8 cellular contexts compared by ENCODE assay signal in the genomic region with DNA sequence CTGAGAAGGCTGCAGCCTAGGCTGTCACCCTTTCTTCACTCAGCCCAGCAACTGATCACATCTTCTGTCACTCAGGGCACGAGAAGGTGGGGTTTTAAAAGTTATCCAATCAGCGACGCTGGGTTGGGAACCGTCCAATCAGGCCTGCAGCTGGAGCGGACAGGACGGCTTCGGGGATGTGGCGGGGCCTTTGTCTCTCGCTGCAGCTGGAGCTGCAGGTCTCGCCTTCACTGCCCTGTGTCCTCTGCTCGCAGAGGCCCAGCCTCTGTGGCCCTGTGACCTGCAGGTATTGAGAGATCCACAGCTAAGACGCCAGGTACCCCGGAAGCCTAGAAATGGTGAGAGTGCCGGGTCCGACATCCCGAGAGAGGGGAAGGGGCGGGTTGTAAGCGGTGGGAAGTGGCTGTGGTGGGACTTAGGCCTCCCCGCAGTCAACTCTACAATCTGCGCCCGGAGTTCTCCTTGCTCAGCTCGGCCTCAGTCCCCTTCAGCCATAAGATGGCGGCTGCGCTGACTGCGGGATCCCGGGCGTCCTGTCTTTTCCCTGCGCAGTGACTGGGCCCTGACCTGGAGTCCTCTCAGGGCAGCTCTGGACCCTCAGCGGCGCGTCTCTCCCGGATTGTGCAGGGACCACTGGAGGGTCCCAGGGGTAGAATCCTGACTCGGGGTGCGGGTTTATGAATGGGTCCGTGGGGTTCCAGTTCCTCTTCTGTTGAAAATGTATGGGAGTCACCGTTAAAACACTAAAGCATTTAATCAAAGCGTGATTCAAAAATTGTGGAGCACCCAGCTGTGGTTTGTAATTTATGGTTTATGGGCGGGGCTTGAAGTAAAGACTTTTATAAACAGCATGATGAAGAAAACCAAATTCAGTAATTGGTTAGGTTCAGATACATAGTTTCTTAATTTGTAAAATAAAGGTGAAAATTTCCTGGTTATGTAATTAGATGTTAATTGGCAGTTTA. TPM values are rescaled to one million over a fixed set of nuclear protein-coding genes. Genes with fewer than 3 reads are reported as not detected.
DNase-seq lines count a peak whose midpoint lies in the region; ATAC-seq, FAIRE-seq and TF ChIP-seq lines count a peak whose summit lies in the region.

TSS of gene ZNF714 (plus strand) at position 193 of the 965 bp plus-strand sequence. CDS start 16,066 bp downstream, outside the sequence.

- CTCF ChIA-PET in endothelial cell of umbilical vein (lab: Charles Lee), result interaction anchor here (1.0 kb wide), 1 partner anchor 60 kb away, joined by 4 read pairs; the partner anchor contains the start of gene ZNF431

- H3K36me3 ChIP-seq in BLaER1, result peaks cover 48% of the 10 kb centered on the region
- H3K36me3 ChIP-seq in endothelial cell of umbilical vein (ENCODE audit: control insufficient read depth in 2 of 2, extremely low read depth in 1 of 2, insufficient read depth in 2 of 2, low read length in 2 of 2), result no peaks in the 10 kb centered on the region

- peak; percentile 98 for FAIRE-seq in endothelial cell of umbilical vein (lab: Jason Lieb, UNC)

- TF ChIP-seq POLR2A in endothelial cell of umbilical vein (IDR thresholded peaks at IDR 0.05; ENCODE audit: low read depth, low read length), result peak; percentile 66

- H3K4me2 ChIP-seq in BLaER1, result peak within 1 kb of the TSS; percentile 47
- H3K4me2 ChIP-seq in endothelial cell of umbilical vein (ENCODE audit: insufficient read depth, low read length), result peak within 1 kb of the TSS; percentile 71

- H4K20me1 ChIP-seq in BLaER1, result no peaks in the 10 kb centered on the region
- H4K20me1 ChIP-seq in endothelial cell of umbilical vein (replicated peaks; ENCODE audit: control insufficient read depth, extremely low read depth, insufficient read depth, low read length), result no peaks in the 10 kb centered on the region

- POLR2A ChIA-PET in endothelial cell of umbilical vein (lab: Charles Lee), result no interaction called here

- no peaks in the 10 kb centered on the region for H3K9me1 ChIP-seq in endothelial cell of umbilical vein (replicated peaks; ENCODE audit: control insufficient read depth, extremely low read depth, insufficient read depth, low read length)

- H3K27me3 ChIP-seq in BLaER1, result no peaks in the 10 kb centered on the region
- H3K27me3 ChIP-seq in endothelial cell of umbilical vein (ENCODE audit: control insufficient read depth in 2 of 2, insufficient read depth in 2 of 2, low read length in 2 of 2), result no peaks in the 10 kb centered on the region

- intact Hi-C loops in endothelial cell of umbilical vein (cut with micrococcal nuclease), result loop anchor here (2.0 kb wide), 1 partner anchor 61 kb away; the partner anchor contains the start of gene ZNF430

- peaks cover 19% of the 10 kb centered on the region for H3K79me2 ChIP-seq in endothelial cell of umbilical vein (ENCODE audit: control insufficient read depth, insufficient read depth, low read length)

- ATAC-seq in GM19351 (IDR thresholded peaks at IDR 0.05; ENCODE audit: unreplicated experiment) (peak; percentile 96), HG03521 (IDR thresholded peaks at IDR 0.05; ENCODE audit: unreplicated experiment) (peak; percentile 80)

- H3K9ac ChIP-seq in BLaER1 (peak within 1 kb of the TSS; percentile 81), endothelial cell of umbilical vein (replicated peaks; ENCODE audit: extremely low read depth, insufficient read depth, low read length) (peak within 1 kb of the TSS; percentile 82)

- H2AFZ ChIP-seq in endothelial cell of umbilical vein (ENCODE audit: low read depth, low read length), result peak within 1 kb of the TSS; percentile 92

- H3K27ac ChIP-seq in BLaER1 (peak within 1 kb of the TSS; percentile 74), endothelial cell of umbilical vein (ENCODE audit: insufficient read depth, low read depth, low read length) (peak within 1 kb of the TSS; percentile 53)

- dilution Hi-C loops in endothelial cell of umbilical vein (cut with MboI; ENCODE audit: extremely low pct_ligation_motif_present, low sequenced_read_pairs), result no loop called here

- DNase-seq in NOMO-1 (lab: John Stamatoyannopoulos, UW; ENCODE audit: unreplicated experiment in 2 of 2), result peak; percentile 67 to 74
- DNase-seq in activated CD8-positive, alpha-beta memory T cell treated with anti-CD3 and anti-CD28 coated beads, Interleukin-2, amount 50 U/mL, for 1 hour (ENCODE audit: extremely low read depth), result peak; percentile 38
- peak; percentile 94 for DNase-seq in endothelial cell of umbilical vein (ENCODE audit: low read depth, low spot score)
- DNase-seq in middle frontal gyrus (ENCODE audit: extremely low spot score, low spot score), result peak; percentile 84
- DNase-seq in stimulated activated CD8-positive, alpha-beta memory T cell treated with anti-CD3 and anti-CD28 coated beads, Interleukin-2, amount 100 ng/mL, for 1 hour (ENCODE audit: low read depth in 2 of 2), result peak; percentile 38 to 70

- TF ChIP-seq CTCF in endothelial cell of umbilical vein (IDR thresholded peaks at IDR 0.05; ENCODE audit: extremely low read depth in 1 of 2, insufficient read depth in 1 of 2, low read depth in 1 of 2, low read length in 2 of 2), result no peak

- H3K4me1 ChIP-seq in BLaER1 (peaks cover 14% of the 10 kb centered on the region), endothelial cell of umbilical vein (ENCODE audit: control insufficient read depth, extremely low read depth, insufficient read depth, low read length) (no peaks in the 10 kb centered on the region)

- H3K9me3 ChIP-seq in BLaER1 (no peaks in the 10 kb centered on the region), endothelial cell of umbilical vein (replicated peaks; ENCODE audit: control insufficient read depth, insufficient read depth, low read length) (no peaks in the 10 kb centered on the region)

- peak within 1 kb of the TSS; percentile 71 for H3K4me3 ChIP-seq in BLaER1
- peak within 1 kb of the TSS; percentile 61 to 70 (median 69) for H3K4me3 ChIP-seq in endothelial cell of umbilical vein (replicated peaks in 1 of 3; ENCODE audit: insufficient read depth in 1 of 3, low read depth in 1 of 3, low read length in 3 of 3)

- TSS peak; percentile 26 for BruUV-seq in endothelial cell of umbilical vein (replicated peaks; lab: Mats Ljungman, UMichigan)

TF ChIP-seq in endothelial cell of umbilical vein, 7 proteins besides CTCF, POLR2A, EP300 and RAD21:
- TF ChIP-seq MYC (IDR thresholded peaks at IDR 0.05; ENCODE audit: low read depth, low read length) (no peak), JUN (IDR thresholded peaks at IDR 0.05; ENCODE audit: borderline replicate concordance, insufficient read depth, insufficient read length, low read depth) (no peak), POLR2AphosphoS5 (IDR thresholded peaks at IDR 0.05; ENCODE audit: insufficient read depth, low read depth, low read length) (peak; percentile 38), FOS (IDR thresholded peaks at IDR 0.05; ENCODE audit: borderline replicate concordance, insufficient read depth, low read length) (no peak), GATA2 (IDR thresholded peaks at IDR 0.05; ENCODE audit: insufficient read depth, insufficient read length, low read depth, low read length) (no peak)
TF ChIP-seq in endothelial cell of umbilical vein: peak in this region for 1.

RNA-seq across cellular contexts. Expression of gene ZNF714, which starts in this region (rescaled TPM):
- 11.2 and 15.0 TPM in 2 replicates for total RNA-seq in endothelial cell of umbilical vein
- polyA plus RNA-seq in endothelial cell of umbilical vein, result 3.2 and 3.4 TPM in 2 replicates
- polyA plus RNA-seq in endothelial cell of umbilical vein (2011; cell fraction: cytosol; rRNA removed), result 4.1 and 4.7 TPM in 2 replicates
- 10.0 and 13.0 TPM in 2 replicates for polyA plus RNA-seq in endothelial cell of umbilical vein (2011; cell fraction: nucleus; rRNA removed)
- polyA plus RNA-seq in endothelial cell of umbilical vein (2012), result 4.9 and 7.3 TPM in 2 replicates
- polyA minus RNA-seq in endothelial cell of umbilical vein, result 5.3 and 8.8 TPM in 2 replicates
- 19.4 TPM for polyA minus RNA-seq in endothelial cell of umbilical vein (2011; cell fraction: cytosol; rRNA and poly(A)+ RNA removed)
- 8.8 and 16.6 TPM in 2 replicates for polyA minus RNA-seq in endothelial cell of umbilical vein (2011; cell fraction: nucleus; rRNA and poly(A)+ RNA removed)

Comparison
In these comparisons a context has a peak if more than half of its experiments do, and no peak if none do; other contexts are left out.
1. Peak in every context shown above with its lines: DNase-seq, ATAC-seq, H3K4me3 ChIP-seq and H3K27ac ChIP-seq.
2. DNase-seq: peak in every context shown above with its lines; median percentile 94 in endothelial cell of umbilical vein; 84 in middle frontal gyrus; 70 in NOMO-1; 54 in stimulated activated CD8-positive, alpha-beta memory T cell treated with anti-CD3 and anti-CD28 coated beads, Interleukin-2, amount 100 ng/mL, for 1 hour; 38 in activated CD8-positive, alpha-beta memory T cell treated with anti-CD3 and anti-CD28 coated beads, Interleukin-2, amount 50 U/mL, for 1 hour.